In genomic region chr9:129776566-129776937, GRCh38 we compare ENCODE assay signal across 2 cellular contexts.
TF ChIP-seq lines count a peak whose summit lies in the region.

No MANE protein-coding gene starts in this region.

TF ChIP-seq in SK-N-SH, 30 proteins besides CTCF, POLR2A, EP300 and RAD21 (continued from another document):
- no peak for TF ChIP-seq SIN3A (IDR thresholded peaks at IDR 0.05; ENCODE audit: borderline replicate concordance, low read depth, low read length)
- TF ChIP-seq FOXM1 (IDR thresholded peaks at IDR 0.05; ENCODE audit: low read depth): no peak
- no peak for TF ChIP-seq POLR2AphosphoS5 (IDR thresholded peaks at IDR 0.05; ENCODE audit: low read depth, low read length)
- no peak for TF ChIP-seq GABPA (IDR thresholded peaks at IDR 0.05; ENCODE audit: low read depth)

TF ChIP-seq in SK-N-SH treated with all-trans-retinoic acid at 6 μM for 48 hours, 23 proteins besides CTCF, POLR2A, EP300 and RAD21 (continued from another document):
- TF ChIP-seq PATZ1 (CRISPR knock-in tag; IDR thresholded peaks at IDR 0.05; ENCODE audit: borderline replicate concordance) (no peak), ZNF70 (CRISPR knock-in tag; IDR thresholded peaks at IDR 0.05) (no peak), BACH2 (CRISPR knock-in tag; IDR thresholded peaks at IDR 0.05; ENCODE audit: borderline replicate concordance) (no peak), POU6F1 (CRISPR knock-in tag; IDR thresholded peaks at IDR 0.05; ENCODE audit: borderline replicate concordance, low read depth) (no peak), PPARA (CRISPR knock-in tag; IDR thresholded peaks at IDR 0.05; ENCODE audit: borderline replicate concordance) (no peak)
TF ChIP-seq in SK-N-SH treated with all-trans-retinoic acid at 6 μM for 48 hours: peak in this region for 0.
